11 cellular contexts compared by ENCODE assay signal in the genomic region with DNA sequence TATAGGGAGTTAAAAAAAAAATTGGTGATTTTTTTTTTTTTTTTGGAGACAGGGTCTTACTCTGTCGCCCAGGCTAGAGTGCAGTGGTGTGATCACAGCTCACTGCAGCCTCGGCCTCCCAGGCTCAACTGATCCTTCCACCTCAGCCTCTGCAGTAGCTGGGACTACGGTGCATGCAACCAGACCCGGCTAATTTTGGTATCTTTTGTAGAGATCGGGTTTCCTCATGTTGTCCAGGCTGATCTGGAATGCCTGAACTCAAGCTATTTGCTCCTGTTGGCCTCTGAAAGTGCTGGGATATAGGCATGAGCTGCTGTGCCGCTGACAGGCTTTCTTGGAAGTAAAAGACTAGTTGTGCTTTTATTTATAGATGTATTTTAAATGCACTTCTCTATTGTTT. TPM values are rescaled to one million over a fixed set of nuclear protein-coding genes. Genes with fewer than 3 reads are reported as not detected.
A peak's percentile ranks its signal among the peaks of the same experiment; 100 is the strongest.
DNase-seq lines count a peak whose midpoint lies in the region; ATAC-seq and TF ChIP-seq lines count a peak whose summit lies in the region.
"Had no signal": no experiment of that assay in that cellular context is flagged by ENCODE, and none has a peak within 500 bp of the region (broad histone marks: within the 10 kb centered on the region; RNA-seq: fewer than 3 reads in every experiment).

No MANE protein-coding gene starts in this region.

- no peak for DNase-seq in activated CD4-positive, alpha-beta T cell treated with anti-CD3 and anti-CD28 coated beads for 36 hours
- DNase-seq in activated CD4-positive, alpha-beta T cell treated with anti-CD3 and anti-CD28 coated beads for 4 hours: no peak
- DNase-seq in fibroblast of the aortic adventitia (ENCODE audit: low read depth) (no peak), GM20000 (ENCODE audit: low spot score) (no peak), MG63 (no peak), NCI-H2107 treated with DMSO at 0.1 percent for 48 hours (lab: John Stamatoyannopoulos, UW; ENCODE audit: unreplicated experiment) (no peak)
- DNase-seq: dermis blood vessel endothelial cell, kidney, NCI-H1105 had no signal

- ATAC-seq in activated CD4-positive, alpha-beta T cell treated with anti-CD3 and anti-CD28 coated beads for 36 hours: no peak

- H3K36me3 ChIP-seq in skeletal muscle tissue (ENCODE audit: control insufficient read depth in 3 of 3, insufficient read depth in 3 of 3, low read length in 3 of 3) (no peaks in the 10 kb centered on the region), MG63 (peaks cover 49% of the 10 kb centered on the region)

- peak overlapping the region; percentile 35 for H3K27ac ChIP-seq in VCaP
- no peak overlapping the region for H3K27ac ChIP-seq in skeletal muscle tissue (ENCODE audit: low read depth, low read length)

- peak overlapping the region; percentile 67 for H3K4me3 Mint-ChIP-seq in activated CD4-positive, alpha-beta T cell treated with anti-CD3 and anti-CD28 coated beads for 36 hours

- H3K4me3 ChIP-seq in fibroblast of the aortic adventitia (ENCODE audit: low read depth, low read length): peak overlapping the region; percentile 14
- peak overlapping the region in 2 of 3 donors; percentile 7 to 29 for H3K4me3 ChIP-seq in skeletal muscle tissue (ENCODE audit: low read length in 3 of 3)
- H3K4me3 ChIP-seq in MG63: no peak overlapping the region

- H3K27me3 ChIP-seq in skeletal muscle tissue (ENCODE audit: control insufficient read depth in 3 of 3, insufficient read depth in 3 of 3, low read length in 3 of 3) (no peaks in the 10 kb centered on the region), MG63 (no peaks in the 10 kb centered on the region)

- H3K9ac ChIP-seq in skeletal muscle tissue (ENCODE audit: low read depth in 1 of 3, low read length in 3 of 3): peak overlapping the region in 2 of 3 donors; percentile 57 to 60

- peak overlapping the region; percentile 80 for H3K27ac Mint-ChIP-seq in activated CD4-positive, alpha-beta T cell treated with anti-CD3 and anti-CD28 coated beads for 36 hours

- no peaks in the 10 kb centered on the region for H3K27me3 Mint-ChIP-seq in activated CD4-positive, alpha-beta T cell treated with anti-CD3 and anti-CD28 coated beads for 36 hours

- H3K36me3 Mint-ChIP-seq in activated CD4-positive, alpha-beta T cell treated with anti-CD3 and anti-CD28 coated beads for 36 hours (ENCODE audit: low read depth): peaks cover 38% of the 10 kb centered on the region

- H3K9me3 ChIP-seq in skeletal muscle tissue (ENCODE audit: control insufficient read depth in 3 of 3, low read length in 3 of 3) (no peaks in the 10 kb centered on the region), MG63 (no peaks in the 10 kb centered on the region)

- CTCF ChIA-PET in activated CD4-positive, alpha-beta T cell treated with anti-CD3 and anti-CD28 coated beads for 36 hours (lab: Charles Lee): interaction anchor here (1.3 to 2.0 kb wide), 3 partner anchors 12 to 30 kb away, joined by 3 to 7 read pairs (median 7); no protein-coding TSS in a partner anchor

- peaks cover 37 to 54% (median 38%) of the 10 kb centered on the region in 3 donors for H3K4me1 ChIP-seq in skeletal muscle tissue (ENCODE audit: control insufficient read depth in 3 of 3, insufficient read depth in 3 of 3, low read length in 3 of 3)

- POLR2A ChIA-PET in activated CD4-positive, alpha-beta T cell treated with anti-CD3 and anti-CD28 coated beads for 36 hours (lab: Charles Lee): interaction anchor here (0.5 to 4.7 kb wide), 7 partner anchors 11 to 188 kb away, joined by 3 to 65 read pairs (median 4); no protein-coding TSS in a partner anchor

- H3K9me3 Mint-ChIP-seq in activated CD4-positive, alpha-beta T cell treated with anti-CD3 and anti-CD28 coated beads for 36 hours (ENCODE audit: low read depth): no peaks in the 10 kb centered on the region

- peaks cover 62% of the 10 kb centered on the region for H3K4me1 Mint-ChIP-seq in activated CD4-positive, alpha-beta T cell treated with anti-CD3 and anti-CD28 coated beads for 36 hours

- intact Hi-C loops in activated CD4-positive, alpha-beta T cell treated with anti-CD3 and anti-CD28 coated beads for 36 hours (cut with DNase I, micrococcal nuclease): loop anchor here in 1 of 2 experiments (10.0 kb wide), 1 partner anchor 1289 kb away; a partner anchor contains a TSS

- TF ChIP-seq CTCF in VCaP (conservative IDR thresholded peaks at IDR 0.05) (no peak), fibroblast of the aortic adventitia (IDR thresholded peaks at IDR 0.05; ENCODE audit: insufficient read depth, low read length) (no peak), GM20000 (IDR thresholded peaks at IDR 0.05; ENCODE audit: extremely low read depth, missing control alignments) (no peak)

RNA-seq across cellular contexts. Expression of a gene that starts 3.0 kb away (rescaled TPM):
- 100 to 1,000 TPM; 298 to 339 TPM for total RNA-seq in activated CD4-positive, alpha-beta T cell treated with anti-CD3 and anti-CD28 coated beads for 36 hours
- total RNA-seq in fibroblast of the aortic adventitia (ENCODE audit: low replicate concordance): 253 and 525 TPM in 2 replicates
- total RNA-seq in skeletal muscle tissue: 71.5 TPM
- total RNA-seq in MG63 (2014; rRNA removed; shearing (Covaris generic); ENCODE audit: low replicate concordance): 317 and 378 TPM in 2 replicates

RNA-seq across cellular contexts. Expression of a gene that starts 54.0 kb away (rescaled TPM):
- not detected for total RNA-seq in activated CD4-positive, alpha-beta T cell treated with anti-CD3 and anti-CD28 coated beads for 36 hours
- total RNA-seq in fibroblast of the aortic adventitia (ENCODE audit: low replicate concordance) (not detected in 2 replicates), skeletal muscle tissue (not detected)
- total RNA-seq in MG63 (2014; rRNA removed; shearing (Covaris generic); ENCODE audit: low replicate concordance): not detected in 2 replicates
- total RNA-seq: dermis blood vessel endothelial cell, kidney had no signal
